Comparison of ENCODE assay signal across 23 cellular contexts in genomic region chr1:34779005-34779404, GRCh38. TPM values are rescaled to one million over a fixed set of nuclear protein-coding genes. Genes with fewer than 3 reads are reported as not detected.
DNase-seq lines count a peak whose midpoint lies in the region; ATAC-seq and TF ChIP-seq lines count a peak whose summit lies in the region.
"Had no signal": no experiment of that assay in that cellular context is flagged by ENCODE, and none has a peak within 500 bp of the region (broad histone marks: within the 10 kb centered on the region; RNA-seq: fewer than 3 reads in every experiment).

No MANE protein-coding gene starts in this region.

- H3K27me3 Mint-ChIP-seq in MCF 10A (ENCODE audit: insufficient read depth, unreplicated experiment): no peaks in the 10 kb centered on the region

- H3K9me3 ChIP-seq in breast epithelium (no peaks in the 10 kb centered on the region), mammary epithelial cell (replicated peaks; ENCODE audit: insufficient read depth, low read length) (no peaks in the 10 kb centered on the region), suprapubic skin (no peaks in the 10 kb centered on the region), right cardiac atrium (ENCODE audit: control insufficient read depth, low read length) (no peaks in the 10 kb centered on the region)
- H3K9me3 ChIP-seq: A549, Caco-2 had no signal

- H3K4me3 ChIP-seq in breast epithelium: no peak overlapping the region
- no peak overlapping the region for H3K4me3 ChIP-seq in mammary epithelial cell (replicated peaks in 1 of 3; ENCODE audit: insufficient read depth in 1 of 3, low read depth in 2 of 3, low read length in 3 of 3)
- H3K4me3 ChIP-seq in suprapubic skin: no peak overlapping the region
- H3K4me3 ChIP-seq in right cardiac atrium (ENCODE audit: low read length): no peak overlapping the region
- H3K4me3 ChIP-seq: A549, GM23338 had no signal

- TF ChIP-seq CTCF in MCF 10A (IDR thresholded peaks at IDR 0.05; ENCODE audit: unreplicated experiment) (no peak), breast epithelium (IDR thresholded peaks at IDR 0.05) (no peak), mammary epithelial cell (conservative IDR thresholded peaks at IDR 0.05 in 1 of 2, IDR thresholded peaks at IDR 0.05 in 1 of 2; ENCODE audit: extremely low read depth in 1 of 2, insufficient read depth in 1 of 2, low read depth in 1 of 2, low read length in 2 of 2) (no peak), suprapubic skin (IDR thresholded peaks at IDR 0.05) (no peak)

- H3K4me1 Mint-ChIP-seq in MCF 10A (ENCODE audit: insufficient read depth, unreplicated experiment): peaks cover 44% of the 10 kb centered on the region

- peak overlapping the region; percentile 66 for H3K27ac Mint-ChIP-seq in MCF 10A (ENCODE audit: low read depth, unreplicated experiment)
- H3K27ac Mint-ChIP-seq: CD4-positive, alpha-beta T cell; GM23338; HFFc6 had no signal

- no peak for TF ChIP-seq EP300 in suprapubic skin (IDR thresholded peaks at IDR 0.05)

- WGBS in mammary epithelial cell (ENCODE audit: low coverage, missing lambda C conversion rate): 83% methylated on average over 5 of the region's 5 CpGs
- 60% methylated on average over 5 of the region's 5 CpGs for WGBS in suprapubic skin
- WGBS in right cardiac atrium: 86% methylated on average over 5 of the region's 5 CpGs

- BruUV-seq in MCF 10A (replicated peaks; lab: Mats Ljungman, UMichigan): no TSS peak
- BruUV-seq in mammary epithelial cell (replicated peaks; lab: Mats Ljungman, UMichigan): TSS peak; percentile 17

- intact Hi-C loops in MCF 10A (cut with micrococcal nuclease) (no loop called here), breast epithelium (cut with DNase I; ENCODE audit: low total_unique reads) (no loop called here), mammary epithelial cell (cut with micrococcal nuclease) (no loop called here), right cardiac atrium (cut with DNase I) (no loop called here)

- H3K27ac ChIP-seq in breast epithelium: no peak overlapping the region
- peak overlapping the region; percentile 80 for H3K27ac ChIP-seq in mammary epithelial cell (ENCODE audit: insufficient read depth, low read depth, low read length)
- peak overlapping the region; percentile 97 for H3K27ac ChIP-seq in suprapubic skin
- no peak overlapping the region for H3K27ac ChIP-seq in right cardiac atrium (ENCODE audit: low read length)
- H3K27ac ChIP-seq: 22Rv1, A549, C4-2B, HL-60 had no signal

- CTCF ChIA-PET in MCF 10A (lab: Yijun Ruan, JAX): interaction anchor here (1.0 to 3.8 kb wide), 5 partner anchors 16 to 88 kb away, joined by 3 to 19 read pairs (median 5); partner anchors contain the start of genes GJB5 and SMIM12
- CTCF ChIA-PET in mammary epithelial cell (lab: Charles Lee; ENCODE audit: low non-redundant PET): no interaction called here

- TF ChIP-seq POLR2A in breast epithelium (IDR thresholded peaks at IDR 0.05) (no peak), suprapubic skin (IDR thresholded peaks at IDR 0.05) (no peak)

- DNase-seq in MCF 10A (ENCODE audit: unreplicated experiment): no peak
- no peak for DNase-seq in breast epithelium (ENCODE audit: low spot score in 2 of 2)
- DNase-seq in mammary epithelial cell: no peak
- no peak for DNase-seq in suprapubic skin (ENCODE audit: low spot score in 2 of 2)
- no peak for DNase-seq in activated CD4-positive, CD25-positive, alpha-beta regulatory T cell (lab: John Stamatoyannopoulos, UW)
- DNase-seq in SKM-1 treated with dmso at 0.1 percent for 144 hours (lab: John Stamatoyannopoulos, UW; ENCODE audit: unreplicated experiment): no peak
- DNase-seq in right cardiac atrium: no peak
- DNase-seq: AML-193; Caco-2; CD4-positive, alpha-beta T cell; DMS153; DMS79; GDM1; HCEC 1CT; HFFc6; IMR-90 had no signal

- in situ Hi-C loops in mammary epithelial cell (cut with MboI; ENCODE audit: low sequenced_read_pairs in 2 of 2): no loop called here

- H4K20me1 ChIP-seq in mammary epithelial cell (ENCODE audit: insufficient read depth, low read length): no peaks in the 10 kb centered on the region

- H3K36me3 ChIP-seq in breast epithelium: no peaks in the 10 kb centered on the region
- no peaks in the 10 kb centered on the region for H3K36me3 ChIP-seq in mammary epithelial cell (ENCODE audit: insufficient read depth, low read length)
- H3K36me3 ChIP-seq in suprapubic skin: no peaks in the 10 kb centered on the region

- peaks cover 5% of the 10 kb centered on the region in 2 donors for H3K4me1 ChIP-seq in breast epithelium
- H3K4me1 ChIP-seq in mammary epithelial cell (ENCODE audit: insufficient read depth, low read length): peaks cover 36% of the 10 kb centered on the region
- H3K4me1 ChIP-seq in suprapubic skin: peaks cover 47% of the 10 kb centered on the region
- no peaks in the 10 kb centered on the region for H3K4me1 ChIP-seq in right cardiac atrium (ENCODE audit: control insufficient read depth, insufficient read depth, low read length)

- peaks cover 12% of the 10 kb centered on the region for H3K36me3 Mint-ChIP-seq in MCF 10A (ENCODE audit: insufficient read depth, unreplicated experiment)

- dilution Hi-C loops in mammary epithelial cell (cut with HindIII; ENCODE audit: low sequenced_read_pairs): no loop called here

- POLR2A ChIA-PET in MCF 10A (lab: Yijun Ruan, JAX): interaction anchor here (0.9 to 4.5 kb wide), 3 partner anchors 8 to 300 kb away, joined by 3 to 23 read pairs (median 4); partner anchors contain the start of genes TMEM35B and ZMYM1

- H3K27me3 ChIP-seq in breast epithelium: peaks cover 0 to 18% of the 10 kb centered on the region in 2 donors
- no peaks in the 10 kb centered on the region for H3K27me3 ChIP-seq in mammary epithelial cell (ENCODE audit: insufficient read depth, low read length)
- peaks cover 25% of the 10 kb centered on the region for H3K27me3 ChIP-seq in suprapubic skin
- no peaks in the 10 kb centered on the region for H3K27me3 ChIP-seq in right cardiac atrium (ENCODE audit: control insufficient read depth, insufficient read depth)

- H3K79me2 ChIP-seq in mammary epithelial cell (ENCODE audit: insufficient read depth, low read length): peaks cover 38% of the 10 kb centered on the region

- no peaks in the 10 kb centered on the region for H3K9me3 Mint-ChIP-seq in MCF 10A (ENCODE audit: unreplicated experiment)
- H3K9me3 Mint-ChIP-seq: CD4-positive, alpha-beta T cell; GM23338; HFFc6 had no signal

- H3K9ac ChIP-seq in mammary epithelial cell (ENCODE audit: insufficient read depth, low read length): peak overlapping the region; percentile 31

- no peak overlapping the region for H2AFZ ChIP-seq in mammary epithelial cell (ENCODE audit: low read depth, low read length)
- H2AFZ ChIP-seq: GM23338 had no signal

- H3K4me3 Mint-ChIP-seq in MCF 10A (ENCODE audit: unreplicated experiment): no peak overlapping the region
- H3K4me3 Mint-ChIP-seq: CD4-positive, alpha-beta T cell; GM23338; HFFc6 had no signal

- no peak for ATAC-seq in right cardiac atrium
- ATAC-seq: A549, GM23338 had no signal

- peak overlapping the region; percentile 36 for H3K4me2 ChIP-seq in mammary epithelial cell (ENCODE audit: insufficient read depth, low read depth, low read length)
- H3K4me2 ChIP-seq: A549, GM23338 had no signal

RNA-seq across cellular contexts. Expression of gene GJB3, which starts 2.0 kb away (rescaled TPM):
- total RNA-seq in MCF 10A (2022) (67.1 and 74.8 TPM in 2 replicates), breast epithelium (1 to 10 TPM in 1 of 3 donors, under 1 TPM in 1, not detected in 1; 0.33 to 1.2 TPM), mammary epithelial cell (100 to 1,000 TPM in 1 of 2 donors, 10 to 100 TPM in 1; 24.8 to 188 TPM), suprapubic skin (100 to 1,000 TPM in 3 of 4 donors, 10 to 100 TPM in 1; 76.0 to 268 (median 186) TPM), right cardiac atrium (not detected)
- polyA plus RNA-seq in mammary epithelial cell (232 TPM), right cardiac atrium (not detected)
- polyA minus RNA-seq in mammary epithelial cell: 157 TPM
- total RNA-seq: CD4-positive, alpha-beta T cell; Daoy; IMR-90 had no signal
- polyA plus RNA-seq: BJ, IMR-90 had no signal

RNA-seq across cellular contexts. Expression of gene GJA4, which starts 13.8 kb away (rescaled TPM):
- total RNA-seq in MCF 10A (2022) (not detected in 2 replicates), breast epithelium (10 to 100 TPM in 2 of 3 donors, 1 to 10 TPM in 1; 8.9 to 39.3 (median 18.9) TPM), mammary epithelial cell (not detected), suprapubic skin (10 to 100 TPM in 3 of 4 donors, 1 to 10 TPM in 1; 5.3 to 15.2 (median 11.8) TPM), right cardiac atrium (10 to 100 TPM; 18.0 to 31.4 (median 27.0) TPM)
- polyA plus RNA-seq in mammary epithelial cell (0.07 TPM), right cardiac atrium (28.0 TPM)
- not detected for polyA minus RNA-seq in mammary epithelial cell
- total RNA-seq: Caco-2; CD4-positive, alpha-beta T cell; Daoy; HFFc6; IMR-90 had no signal
- polyA plus RNA-seq: A549, BJ, IMR-90 had no signal

RNA-seq across cellular contexts. Expression of gene GJB4, which starts 19.5 kb away (rescaled TPM):
- total RNA-seq in MCF 10A (2022) (0.27 and 0.28 TPM in 2 replicates), breast epithelium (under 1 TPM in 1 of 3 donors, not detected in 2; 0.15 TPM), mammary epithelial cell (1 to 10 TPM in 1 of 2 donors, under 1 TPM in 1; 0.17 to 1.7 TPM), suprapubic skin (10 to 100 TPM; 13.7 to 41.4 (median 35.5) TPM), right cardiac atrium (not detected)
- polyA plus RNA-seq in mammary epithelial cell (8.5 TPM), right cardiac atrium (not detected)
- 5.3 TPM for polyA minus RNA-seq in mammary epithelial cell
- total RNA-seq: Caco-2; CD4-positive, alpha-beta T cell; HFFc6; IMR-90 had no signal
- polyA plus RNA-seq: A549, BJ, GM23338, IMR-90 had no signal

RNA-seq across cellular contexts. Expression of gene GJB5, which starts 24.2 kb away (rescaled TPM):
- total RNA-seq in MCF 10A (2022): 26.5 and 33.2 TPM in 2 replicates
- 1 to 10 TPM in 1 of 3 donors, under 1 TPM in 1, not detected in 1; 0.73 to 1.3 TPM for total RNA-seq in breast epithelium
- 10 to 100 TPM; 28.2 to 95.5 TPM for total RNA-seq in mammary epithelial cell
- polyA plus RNA-seq in mammary epithelial cell: 268 TPM
- 166 TPM for polyA minus RNA-seq in mammary epithelial cell
- total RNA-seq in suprapubic skin: 100 to 1,000 TPM in 2 of 4 donors, 10 to 100 TPM in 2; 45.8 to 164 (median 123) TPM
- total RNA-seq in right cardiac atrium: not detected
- polyA plus RNA-seq in right cardiac atrium: not detected
- total RNA-seq: Caco-2; CD4-positive, alpha-beta T cell; Daoy; IMR-90 had no signal
- polyA plus RNA-seq: BJ, GM23338 had no signal

Comparison
In these comparisons a context has a peak if more than half of its experiments do, and no peak if none do; other contexts are left out.
1. H3K27ac ChIP-seq: peak in mammary epithelial cell (single experiment) and suprapubic skin (single experiment); none in breast epithelium (0 of 2) and right cardiac atrium (single experiment).
2. RNA of gene GJB3, which starts 2.0 kb away (total RNA-seq): 76.0 to 268 TPM in suprapubic skin, 24.8 to 188 TPM in mammary epithelial cell and 67.1 to 74.8 TPM in MCF 10A; 0.33 to 1.2 TPM in breast epithelium and not detected in right cardiac atrium; every median in the first group is over 10 times any median in the second.
3. RNA of gene GJB4, which starts 19.5 kb away (total RNA-seq): 13.7 to 41.4 TPM in suprapubic skin; 0.17 to 1.7 TPM in mammary epithelial cell, 0.27 to 0.28 TPM in MCF 10A, 0.15 TPM in breast epithelium and not detected in right cardiac atrium; every median in the first group is over 4 times any median in the second.